In genomic region chr19:58278156-58279041, GRCh38 we compare ENCODE assay signal across 8 cellular contexts. TPM values are rescaled to one million over a fixed set of nuclear protein-coding genes. Genes with fewer than 3 reads are reported as not detected.
A peak's percentile ranks its signal among the peaks of the same experiment; 100 is the strongest.
DNase-seq lines count a peak whose midpoint lies in the region; ATAC-seq, FAIRE-seq and TF ChIP-seq lines count a peak whose summit lies in the region.

Gene ZNF8, plus strand, starts transcription at chr19:58278955. Its CDS starts 127 bp downstream, at chr19:58279082.

- H3K9me3 Mint-ChIP-seq in activated CD4-positive, alpha-beta T cell treated with anti-CD3 and anti-CD28 coated beads for 36 hours (ENCODE audit: low read depth): peaks cover 13% of the 10 kb centered on the region

- DNase-seq in BE2C (peak; percentile 99), GM19239 (ENCODE audit: insufficient read length, low spot score) (peak; percentile 100), NCI-H510A treated with DMSO at 0.1 percent for 48 hours (lab: John Stamatoyannopoulos, UW) (peak; percentile 92), choroid plexus epithelial cell (ENCODE audit: low read depth) (peak; percentile 98), kidney epithelial cell (ENCODE audit: low read depth) (peak; percentile 92)
- peak; percentile 99 for DNase-seq in activated CD4-positive, alpha-beta T cell treated with anti-CD3 and anti-CD28 coated beads for 36 hours
- peak; percentile 99 for DNase-seq in stimulated activated CD4-positive, alpha-beta T cell treated with anti-CD3 and anti-CD28 coated beads, Interleukin-15, amount 100 ng/mL, for 24 hours

- CTCF ChIA-PET in activated CD4-positive, alpha-beta T cell treated with anti-CD3 and anti-CD28 coated beads for 36 hours (lab: Charles Lee): interaction anchor here (0.6 to 0.8 kb wide), 3 partner anchors 9 to 241 kb away, joined by 3 to 5 read pairs (median 3); partner anchors contain the start of gene ZBTB45

- peak within 1 kb of the TSS; percentile 95 for H3K27ac Mint-ChIP-seq in activated CD4-positive, alpha-beta T cell treated with anti-CD3 and anti-CD28 coated beads for 36 hours

- H3K4me1 Mint-ChIP-seq in activated CD4-positive, alpha-beta T cell treated with anti-CD3 and anti-CD28 coated beads for 36 hours: peaks cover 28% of the 10 kb centered on the region

- no peak for TF ChIP-seq CTCF in BE2C (IDR thresholded peaks at IDR 0.05; ENCODE audit: low read depth, low read length)
- TF ChIP-seq CTCF in choroid plexus epithelial cell (conservative IDR thresholded peaks at IDR 0.05; ENCODE audit: low read depth, low read length): peak; percentile 14
- no peak for TF ChIP-seq CTCF in kidney epithelial cell (IDR thresholded peaks at IDR 0.05; ENCODE audit: insufficient read depth, low read length, poor library complexity, severe bottlenecking)

- peak within 1 kb of the TSS; percentile 98 for H3K4me3 Mint-ChIP-seq in activated CD4-positive, alpha-beta T cell treated with anti-CD3 and anti-CD28 coated beads for 36 hours

- H3K27me3 Mint-ChIP-seq in activated CD4-positive, alpha-beta T cell treated with anti-CD3 and anti-CD28 coated beads for 36 hours: no peaks in the 10 kb centered on the region

- H3K4me3 ChIP-seq in BE2C (ENCODE audit: low read depth, low read length): peak within 1 kb of the TSS; percentile 92
- peak within 1 kb of the TSS; percentile 92 for H3K4me3 ChIP-seq in choroid plexus epithelial cell (ENCODE audit: low read depth, low read length)
- peak within 1 kb of the TSS; percentile 74 for H3K4me3 ChIP-seq in kidney epithelial cell (ENCODE audit: low read depth, low read length)

- ATAC-seq in HG03442 (IDR thresholded peaks at IDR 0.05; ENCODE audit: unreplicated experiment): peak; percentile 93
- ATAC-seq in activated CD4-positive, alpha-beta T cell treated with anti-CD3 and anti-CD28 coated beads for 36 hours: peak; percentile 98

- no peaks in the 10 kb centered on the region for H3K27me3 ChIP-seq in BE2C
- no peaks in the 10 kb centered on the region for H3K27me3 ChIP-seq in kidney epithelial cell (ENCODE audit: control insufficient read depth, insufficient read depth, low read length)

- H3K36me3 ChIP-seq in BE2C (peaks cover 26% of the 10 kb centered on the region), kidney epithelial cell (ENCODE audit: control insufficient read depth, insufficient read depth, low read length) (no peaks in the 10 kb centered on the region)

- FAIRE-seq in GM19239 (lab: Jason Lieb, UNC): peak; percentile 89

- H3K9me3 ChIP-seq in BE2C: no peaks in the 10 kb centered on the region

- POLR2A ChIA-PET in activated CD4-positive, alpha-beta T cell treated with anti-CD3 and anti-CD28 coated beads for 36 hours (lab: Charles Lee): interaction anchor here (0.5 to 1.2 kb wide), 3 partner anchors 41 to 1040 kb away, joined by 3 to 4 read pairs (median 3); no protein-coding TSS in a partner anchor

- intact Hi-C loops in activated CD4-positive, alpha-beta T cell treated with anti-CD3 and anti-CD28 coated beads for 36 hours (cut with DNase I, micrococcal nuclease): loop anchor here (1.0 to 2.0 kb wide), 21 partner anchors 27 to 998 kb away; partner anchors contain the start of genes ERVK3-1 (in 2 of the 2), ZNF584 (in 2 of the 2), ZSCAN22 (in 2 of the 2) and MZF1 (in 1 of the 2)

- H3K4me1 ChIP-seq in BE2C: no peaks in the 10 kb centered on the region

- peaks cover 62% of the 10 kb centered on the region for H3K36me3 Mint-ChIP-seq in activated CD4-positive, alpha-beta T cell treated with anti-CD3 and anti-CD28 coated beads for 36 hours (ENCODE audit: low read depth)

RNA-seq across cellular contexts. Expression of gene ZNF8, which starts in this region (rescaled TPM):
- 1.9 TPM for polyA plus RNA-seq in BE2C (2012; ENCODE audit: insufficient read depth, insufficient read length, low read depth)
- total RNA-seq in activated CD4-positive, alpha-beta T cell treated with anti-CD3 and anti-CD28 coated beads for 36 hours: 1 to 10 TPM; 4.4 to 4.5 TPM
- 7.1 and 9.4 TPM in 2 replicates for total RNA-seq in kidney epithelial cell

Comparison
In these comparisons a context has a peak if more than half of its experiments do, and no peak if none do; other contexts are left out.
1. Peak in every context shown above with its lines: DNase-seq, ATAC-seq and H3K4me3 ChIP-seq.